9 cellular contexts compared by ENCODE assay signal in genomic region chr7:1555813-1556540, GRCh38. TPM values are rescaled to one million over a fixed set of nuclear protein-coding genes. Genes with fewer than 3 reads are reported as not detected.
A peak's percentile ranks its signal among the peaks of the same experiment; 100 is the strongest.
DNase-seq lines count a peak whose midpoint lies in the region; ATAC-seq and TF ChIP-seq lines count a peak whose summit lies in the region.
"Had no signal": no experiment of that assay in that cellular context is flagged by ENCODE, and none has a peak within 500 bp of the region (broad histone marks: within the 10 kb centered on the region; RNA-seq: fewer than 3 reads in every experiment).

Gene TMEM184A, minus strand, starts transcription at chr7:1556205. Its CDS starts 721 bp downstream, at chr7:1555484.

- no peaks in the 10 kb centered on the region for H4K20me1 ChIP-seq in Loucy (ENCODE audit: insufficient read depth, low read length, poor library complexity, severe bottlenecking)

- no peaks in the 10 kb centered on the region for H3K27me3 ChIP-seq in Loucy (ENCODE audit: insufficient read depth, low read length, poor library complexity, severe bottlenecking)

- peak; percentile 68 for TF ChIP-seq CTCF in Loucy (conservative IDR thresholded peaks at IDR 0.05; ENCODE audit: low read length)

- no peaks in the 10 kb centered on the region for H3F3A ChIP-seq in Loucy (ENCODE audit: low read depth)

- H2AFZ ChIP-seq in Loucy (ENCODE audit: low read length), result no peak within 1 kb of the TSS

- H3K4me2 ChIP-seq in Loucy (ENCODE audit: low read depth, low read length, poor library complexity, severe bottlenecking), result peak within 1 kb of the TSS; percentile 11

- peak; percentile 93 for DNase-seq in DMS53 treated with DMSO at 0.1 percent for 48 hours (lab: John Stamatoyannopoulos, UW; ENCODE audit: unreplicated experiment)
- DNase-seq in SK-MEL-5 (ENCODE audit: low read depth, low spot score), result peak; percentile 47
- peak; percentile 65 for DNase-seq in cerebellar cortex (ENCODE audit: low spot score)
- DNase-seq in mucosa of gallbladder (ENCODE audit: low spot score), result peak; percentile 92
- DNase-seq in cortex of kidney (lab: John Stamatoyannopoulos, UW), result no peak

- H3K4me3 ChIP-seq in Loucy (ENCODE audit: low read length, poor library complexity, severe bottlenecking), result no peak within 1 kb of the TSS

- H3K9me2 ChIP-seq in Loucy (replicated peaks; ENCODE audit: low read depth, low read length), result no peaks in the 10 kb centered on the region

- peak within 1 kb of the TSS; percentile 52 for H3K9ac ChIP-seq in Loucy (ENCODE audit: low read depth, low read length, poor library complexity, severe bottlenecking)

- H3K36me3 ChIP-seq in Loucy (ENCODE audit: insufficient read depth, low read length), result no peaks in the 10 kb centered on the region

- H3K79me2 ChIP-seq in Loucy (ENCODE audit: insufficient read depth, low read length), result no peaks in the 10 kb centered on the region

- H3K4me1 ChIP-seq in Loucy (ENCODE audit: insufficient read depth, low read length, poor library complexity, severe bottlenecking), result peaks cover 6% of the 10 kb centered on the region

- in situ Hi-C loops in SK-MEL-5 (cut with HindIII; ENCODE audit: low pct_unique_long_range_greater_than_20kb, low sequenced_read_pairs), result no loop called here

- H3K9me3 ChIP-seq in Loucy (ENCODE audit: insufficient read depth, low read depth, low read length), result no peaks in the 10 kb centered on the region

- no peak for ATAC-seq in GM21576 (IDR thresholded peaks at IDR 0.05; ENCODE audit: unreplicated experiment)
- ATAC-seq in HG03175 (IDR thresholded peaks at IDR 0.05; ENCODE audit: unreplicated experiment), result no peak

RNA-seq across cellular contexts. Expression of gene TMEM184A, which starts in this region (rescaled TPM):
- 0.16 and 0.19 TPM in 2 replicates for total RNA-seq in SK-MEL-5 (2014; rRNA removed; shearing (Covaris generic))
- polyA plus RNA-seq in SK-MEL-5 (2015; cell fraction: cytosol; rRNA removed), result 0.17 and 2.5 TPM in 2 replicates
- 0.04 and 0.35 TPM in 2 replicates for polyA plus RNA-seq in SK-MEL-5 (2015; cell fraction: nucleus; rRNA removed)
- total RNA-seq in mucosa of gallbladder, result 39.8 TPM
- total RNA-seq: mononuclear cell had no signal

Comparison
In these comparisons a context has a peak if more than half of its experiments do, and no peak if none do; other contexts are left out.
1. RNA of gene TMEM184A (total RNA-seq): 39.8 TPM in mucosa of gallbladder (single experiment); 0.16 to 0.19 TPM in SK-MEL-5; every median in the first group is over 10 times any median in the second.